ENCODE assay signal across 8 cellular contexts in the genomic region with DNA sequence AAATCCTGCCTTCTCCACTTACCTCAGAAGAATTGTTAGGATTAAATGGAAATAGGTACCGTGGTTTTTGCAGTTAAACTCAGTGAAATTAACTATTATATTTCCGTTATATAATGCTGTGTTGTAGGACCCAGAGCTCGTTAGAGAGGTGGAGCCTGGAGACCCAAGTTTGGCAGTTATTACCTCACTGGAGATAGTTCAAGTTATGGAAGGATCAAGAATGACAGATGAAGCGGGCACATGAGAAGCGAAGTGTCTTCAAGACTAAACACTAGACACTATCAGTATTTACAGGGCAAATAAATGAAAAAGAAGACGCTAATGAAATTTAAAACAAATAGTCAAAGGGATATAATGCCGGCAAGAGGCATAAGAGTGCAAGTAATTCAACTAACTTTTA. TPM values are rescaled to one million over a fixed set of nuclear protein-coding genes. Genes with fewer than 3 reads are reported as not detected.
DNase-seq lines count a peak whose midpoint lies in the region; ATAC-seq, FAIRE-seq and TF ChIP-seq lines count a peak whose summit lies in the region.

No MANE protein-coding gene starts in this region.

- H3K27me3 ChIP-seq in heart right ventricle (no peaks in the 10 kb centered on the region), ascending aorta (no peaks in the 10 kb centered on the region), lung (ENCODE audit: control insufficient read depth, insufficient read depth) (no peaks in the 10 kb centered on the region), vagina (no peaks in the 10 kb centered on the region)

- H3K27ac ChIP-seq in heart right ventricle (peak overlapping the region in 8 of 10 donors; percentile 92 to 97 (median 94)), ascending aorta (peak overlapping the region; percentile 87 to 95), lung (ENCODE audit: low read depth in 1 of 2, low read length in 1 of 2) (no peak overlapping the region), vagina (peak overlapping the region; percentile 91)

- H3K36me3 ChIP-seq in heart right ventricle = no peaks in the 10 kb centered on the region
- H3K36me3 ChIP-seq in ascending aorta = no peaks in the 10 kb centered on the region
- no peaks in the 10 kb centered on the region for H3K36me3 ChIP-seq in lung (ENCODE audit: control insufficient read depth in 2 of 2, insufficient read depth in 2 of 2, low read length in 2 of 2)
- H3K36me3 ChIP-seq in vagina = no peaks in the 10 kb centered on the region

- intact Hi-C loops in heart right ventricle (cut with DNase I) = no loop called here
- intact Hi-C loops in left ventricle myocardium superior (cut with micrococcal nuclease) = no loop called here
- intact Hi-C loops in ascending aorta (cut with DNase I) = loop anchor here (10.0 kb wide), 1 partner anchor 969 kb away; no protein-coding TSS in a partner anchor
- intact Hi-C loops in vagina (cut with DNase I) = no loop called here

- no peak for TF ChIP-seq CTCF in heart right ventricle (IDR thresholded peaks at IDR 0.05)
- no peak for TF ChIP-seq CTCF in ascending aorta (IDR thresholded peaks at IDR 0.05)
- no peak for TF ChIP-seq CTCF in lung (IDR thresholded peaks at IDR 0.05; ENCODE audit: control extremely low read depth, extremely low read depth)
- TF ChIP-seq CTCF in vagina (IDR thresholded peaks at IDR 0.05) = no peak

- 12 to 15% methylated on average over 7 of the region's 7 CpGs for WGBS in heart right ventricle, 2 donors
- WGBS in lung, 2 donors = 6 to 8% methylated on average over 7 of the region's 7 CpGs

- TF ChIP-seq POLR2A in vagina (IDR thresholded peaks at IDR 0.05) = no peak

- H3K4me1 ChIP-seq in heart right ventricle (peaks cover 0 to 34% (median 16%) of the 10 kb centered on the region in 9 donors), ascending aorta (peaks cover 3 to 8% of the 10 kb centered on the region in 2 donors), lung (ENCODE audit: control insufficient read depth in 2 of 2, insufficient read depth in 2 of 2, low read length in 2 of 2) (peaks cover 1 to 16% of the 10 kb centered on the region in 2 donors), vagina (peaks cover 28% of the 10 kb centered on the region)

- H3K9me3 ChIP-seq in heart right ventricle (no peaks in the 10 kb centered on the region), ascending aorta (no peaks in the 10 kb centered on the region), lung (ENCODE audit: control insufficient read depth in 2 of 2, insufficient read depth in 1 of 2, low read length in 1 of 2) (no peaks in the 10 kb centered on the region), vagina (no peaks in the 10 kb centered on the region)

- ATAC-seq in heart right ventricle (no peak), left ventricle myocardium superior (no peak), lung (ENCODE audit: insufficient read depth, low FRiP score) (no peak), GM18858 (IDR thresholded peaks at IDR 0.05; ENCODE audit: unreplicated experiment) (no peak)

- DNase-seq in heart right ventricle (no peak), left ventricle myocardium superior (no peak), ascending aorta (ENCODE audit: low spot score in 2 of 2) (no peak), lung (ENCODE audit: low spot score) (no peak), vagina (ENCODE audit: extremely low spot score in 2 of 2) (no peak), urothelium cell line (ENCODE audit: low spot score) (no peak), HuH-7 (ENCODE audit: low spot score) (no peak)

- FAIRE-seq in urothelium cell line (lab: Jason Lieb, UNC) = no peak

- peak overlapping the region; percentile 62 to 99 (median 87) for H3K4me3 ChIP-seq in heart right ventricle
- H3K4me3 ChIP-seq in ascending aorta = peak overlapping the region; percentile 76 to 97
- peak overlapping the region; percentile 83 for H3K4me3 ChIP-seq in lung
- H3K4me3 ChIP-seq in vagina = peak overlapping the region; percentile 97 to 99

RNA-seq across cellular contexts. Expression of a gene that starts 0.9 kb away (rescaled TPM):
- total RNA-seq in heart right ventricle (10 to 100 TPM in 9 of 10 donors, 1 to 10 TPM in 1; 9.8 to 16.0 (median 13.1) TPM), left ventricle myocardium superior (13.4 TPM), ascending aorta (18.5 TPM), lung (10 to 100 TPM; 13.6 to 28.9 TPM), vagina (17.2 TPM)
- polyA plus RNA-seq in heart right ventricle (1 to 10 TPM; 5.6 to 7.0 TPM), lung (10 to 100 TPM in 1 of 2 donors, 1 to 10 TPM in 1; 8.7 to 11.1 TPM)

Comparison
In these comparisons a context has a peak if more than half of its experiments do, and no peak if none do; other contexts are left out.
1. H3K27ac ChIP-seq: peak in heart right ventricle (8 of 10), ascending aorta (2 of 2) and vagina (single experiment); none in lung (0 of 2).
2. Peak in every context shown above with its lines, with median percentiles within 50 percentile points of each other: H3K4me3 ChIP-seq.